1 cellular context compared by ENCODE assay signal in the genomic region with DNA sequence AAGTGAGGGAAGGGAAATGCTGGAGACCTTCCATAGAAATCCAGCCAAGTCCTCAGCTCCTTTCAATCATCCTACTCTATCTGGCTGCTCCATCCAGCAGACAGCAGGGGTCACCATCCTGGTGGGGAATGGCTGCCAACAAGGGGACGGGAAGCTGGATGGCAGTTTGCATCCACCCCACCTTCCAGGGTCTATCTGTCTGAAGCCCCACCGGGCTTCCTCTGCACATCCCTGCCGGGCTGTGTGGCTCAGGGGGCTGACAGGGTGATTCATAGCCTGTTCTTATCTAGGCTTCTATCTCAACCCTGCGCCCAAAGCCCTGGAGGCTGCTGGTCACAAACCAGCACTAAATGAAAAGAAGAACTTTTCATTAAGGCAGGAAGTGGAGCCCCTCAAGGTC.
TF ChIP-seq lines count a peak whose summit lies in the region.

No MANE protein-coding gene starts in this region.

TF ChIP-seq in IMR-90, 13 proteins besides CTCF, POLR2A, EP300 and RAD21 (continued from another document):
- TF ChIP-seq, protein P1, sequence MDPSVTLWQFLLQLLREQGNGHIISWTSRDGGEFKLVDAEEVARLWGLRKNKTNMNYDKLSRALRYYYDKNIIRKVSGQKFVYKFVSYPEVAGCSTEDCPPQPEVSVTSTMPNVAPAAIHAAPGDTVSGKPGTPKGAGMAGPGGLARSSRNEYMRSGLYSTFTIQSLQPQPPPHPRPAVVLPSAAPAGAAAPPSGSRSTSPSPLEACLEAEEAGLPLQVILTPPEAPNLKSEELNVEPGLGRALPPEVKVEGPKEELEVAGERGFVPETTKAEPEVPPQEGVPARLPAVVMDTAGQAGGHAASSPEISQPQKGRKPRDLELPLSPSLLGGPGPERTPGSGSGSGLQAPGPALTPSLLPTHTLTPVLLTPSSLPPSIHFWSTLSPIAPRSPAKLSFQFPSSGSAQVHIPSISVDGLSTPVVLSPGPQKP (IDR thresholded peaks at IDR 0.05; ENCODE audit: borderline replicate concordance, low read depth, low read length), result no peak
- TF ChIP-seq MAFK (IDR thresholded peaks at IDR 0.05; ENCODE audit: low read depth, low read length), result no peak
TF ChIP-seq in IMR-90: peak in this region for 0.
